Comparison of ENCODE assay signal across 8 cellular contexts in genomic region chr20:10511166-10511506, GRCh38.
A peak's percentile ranks its signal among the peaks of the same experiment; 100 is the strongest.
DNase-seq lines count a peak whose midpoint lies in the region; ATAC-seq and TF ChIP-seq lines count a peak whose summit lies in the region.

No MANE protein-coding gene starts in this region.

- no peak for DNase-seq in mammary epithelial cell
- DNase-seq in omental fat pad (ENCODE audit: low spot score) = no peak
- no peak for DNase-seq in hypothalamus (lab: John Stamatoyannopoulos, UW)
- no peak for DNase-seq in HUDEP-2 (lab: John Stamatoyannopoulos, UW; ENCODE audit: unreplicated experiment in 76 of 76)
- no peak for DNase-seq in NCI-H774 (lab: John Stamatoyannopoulos, UW)
- no peak for DNase-seq in iPS-NIHi11 (ENCODE audit: low spot score)

- H2AFZ ChIP-seq in mammary epithelial cell (ENCODE audit: low read depth, low read length) = peak overlapping the region; percentile 48

- in situ Hi-C loops in mammary epithelial cell (cut with MboI; ENCODE audit: low sequenced_read_pairs in 2 of 2) = no loop called here

- peak overlapping the region; percentile 82 for H3K27ac ChIP-seq in mammary epithelial cell (ENCODE audit: insufficient read depth, low read depth, low read length)

- TF ChIP-seq CTCF in mammary epithelial cell (conservative IDR thresholded peaks at IDR 0.05 in 1 of 2, IDR thresholded peaks at IDR 0.05 in 1 of 2; ENCODE audit: extremely low read depth in 1 of 2, insufficient read depth in 1 of 2, low read depth in 1 of 2, low read length in 2 of 2) = peak in 1 of 2 donors; percentile 7
- TF ChIP-seq CTCF in omental fat pad (IDR thresholded peaks at IDR 0.05) = no peak

- H3K27me3 ChIP-seq in mammary epithelial cell (ENCODE audit: insufficient read depth, low read length) = no peaks in the 10 kb centered on the region

- no peaks in the 10 kb centered on the region for H3K9me3 ChIP-seq in mammary epithelial cell (replicated peaks; ENCODE audit: insufficient read depth, low read length)

- no peak overlapping the region for H3K4me3 ChIP-seq in mammary epithelial cell (replicated peaks in 1 of 3; ENCODE audit: insufficient read depth in 1 of 3, low read depth in 2 of 3, low read length in 3 of 3)

- no peaks in the 10 kb centered on the region for H3K36me3 ChIP-seq in mammary epithelial cell (ENCODE audit: insufficient read depth, low read length)

- H4K20me1 ChIP-seq in mammary epithelial cell (ENCODE audit: insufficient read depth, low read length) = no peaks in the 10 kb centered on the region

- intact Hi-C loops in mammary epithelial cell (cut with micrococcal nuclease) = no loop called here

- dilution Hi-C loops in mammary epithelial cell (cut with HindIII; ENCODE audit: low sequenced_read_pairs) = no loop called here

- H3K79me2 ChIP-seq in mammary epithelial cell (ENCODE audit: insufficient read depth, low read length) = peaks cover 26% of the 10 kb centered on the region

- H3K9ac ChIP-seq in mammary epithelial cell (ENCODE audit: insufficient read depth, low read length) = peak overlapping the region; percentile 54

- H3K4me2 ChIP-seq in mammary epithelial cell (ENCODE audit: insufficient read depth, low read depth, low read length) = peak overlapping the region; percentile 39

- 61% methylated on average over 3 of the region's 3 CpGs for WGBS in mammary epithelial cell (ENCODE audit: low coverage, missing lambda C conversion rate)

- peaks cover 46% of the 10 kb centered on the region for H3K4me1 ChIP-seq in mammary epithelial cell (ENCODE audit: insufficient read depth, low read length)

- CTCF ChIA-PET in mammary epithelial cell (lab: Charles Lee; ENCODE audit: low non-redundant PET) = interaction anchor here (0.8 kb wide), 1 partner anchor 26 kb away, joined by 7 read pairs; no protein-coding TSS in a partner anchor

- peak; percentile 14 for ATAC-seq in GM18909 (IDR thresholded peaks at IDR 0.05; ENCODE audit: poor library complexity, unreplicated experiment)
- peak; percentile 7 for ATAC-seq in HG03442 (IDR thresholded peaks at IDR 0.05; ENCODE audit: unreplicated experiment)
- ATAC-seq in omental fat pad (ENCODE audit: low FRiP score) = peak; percentile 51

- BruUV-seq in mammary epithelial cell (replicated peaks; lab: Mats Ljungman, UMichigan) = TSS peak; percentile 72
